In the genomic region with DNA sequence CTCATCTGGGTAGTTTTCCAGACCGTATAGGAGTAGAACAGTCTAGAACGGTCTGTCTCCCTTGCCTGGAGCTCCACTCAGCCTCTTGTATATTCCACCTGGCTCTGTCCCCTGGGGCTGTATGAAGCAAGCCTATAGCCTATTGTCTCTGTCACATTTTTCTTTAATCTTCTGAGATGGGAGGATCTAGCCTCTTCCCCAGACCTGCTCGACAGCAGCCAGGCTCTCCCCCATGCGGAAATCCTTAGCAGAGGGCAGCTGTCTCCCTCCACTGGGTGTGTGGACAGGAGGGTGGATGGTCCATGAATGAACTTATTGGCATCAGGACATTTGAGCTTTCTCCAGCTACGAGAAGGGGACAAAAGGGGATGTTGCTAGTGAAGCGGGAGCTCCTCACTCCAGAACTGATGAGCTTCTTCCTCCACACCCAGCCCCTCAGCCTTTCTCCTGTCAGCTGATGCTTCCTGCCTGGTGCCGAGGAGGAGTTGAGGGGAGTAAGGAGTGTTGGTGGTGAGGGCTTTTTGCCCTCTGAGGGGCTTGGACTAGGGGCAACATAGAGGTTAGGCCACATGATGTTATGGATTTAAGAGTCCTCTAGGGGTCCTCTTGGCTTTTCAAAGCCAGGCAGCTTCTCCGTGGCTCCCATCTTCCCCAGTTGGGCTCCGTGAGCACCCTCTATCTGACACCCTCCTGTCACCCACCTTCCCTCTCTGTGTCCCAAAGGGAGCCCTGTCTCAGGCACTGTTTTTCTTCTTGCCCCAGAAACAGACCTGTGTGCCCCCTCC, we compare ENCODE assay signal across 1 cellular context.
TF ChIP-seq lines count a peak whose summit lies in the region.

No MANE protein-coding gene starts in this region.

TF ChIP-seq in SK-N-SH, 30 proteins besides CTCF, POLR2A, EP300 and RAD21 (continued from another document):
- TF ChIP-seq, protein P1, sequence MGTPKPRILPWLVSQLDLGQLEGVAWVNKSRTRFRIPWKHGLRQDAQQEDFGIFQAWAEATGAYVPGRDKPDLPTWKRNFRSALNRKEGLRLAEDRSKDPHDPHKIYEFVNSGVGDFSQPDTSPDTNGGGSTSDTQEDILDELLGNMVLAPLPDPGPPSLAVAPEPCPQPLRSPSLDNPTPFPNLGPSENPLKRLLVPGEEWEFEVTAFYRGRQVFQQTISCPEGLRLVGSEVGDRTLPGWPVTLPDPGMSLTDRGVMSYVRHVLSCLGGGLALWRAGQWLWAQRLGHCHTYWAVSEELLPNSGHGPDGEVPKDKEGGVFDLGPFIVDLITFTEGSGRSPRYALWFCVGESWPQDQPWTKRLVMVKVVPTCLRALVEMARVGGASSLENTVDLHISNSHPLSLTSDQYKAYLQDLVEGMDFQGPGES (IDR thresholded peaks at IDR 0.05; ENCODE audit: low read depth, low read length): no peak
- TF ChIP-seq SMC3 (IDR thresholded peaks at IDR 0.05; ENCODE audit: low read depth, low read length) (no peak), TCF12 (IDR thresholded peaks at IDR 0.05) (no peak), TEAD4 (IDR thresholded peaks at IDR 0.05; ENCODE audit: borderline replicate concordance, insufficient read depth) (no peak), EZH2phosphoT487 (IDR thresholded peaks at IDR 0.05; ENCODE audit: borderline replicate concordance, low read depth) (no peak), NRF1 (IDR thresholded peaks at IDR 0.05; ENCODE audit: low read depth, low read length) (no peak)
- TF ChIP-seq, protein P2, sequence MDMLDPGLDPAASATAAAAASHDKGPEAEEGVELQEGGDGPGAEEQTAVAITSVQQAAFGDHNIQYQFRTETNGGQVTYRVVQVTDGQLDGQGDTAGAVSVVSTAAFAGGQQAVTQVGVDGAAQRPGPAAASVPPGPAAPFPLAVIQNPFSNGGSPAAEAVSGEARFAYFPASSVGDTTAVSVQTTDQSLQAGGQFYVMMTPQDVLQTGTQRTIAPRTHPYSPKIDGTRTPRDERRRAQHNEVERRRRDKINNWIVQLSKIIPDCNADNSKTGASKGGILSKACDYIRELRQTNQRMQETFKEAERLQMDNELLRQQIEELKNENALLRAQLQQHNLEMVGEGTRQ (IDR thresholded peaks at IDR 0.05; ENCODE audit: borderline replicate concordance, low read depth, low read length): no peak
- TF ChIP-seq, protein P3, sequence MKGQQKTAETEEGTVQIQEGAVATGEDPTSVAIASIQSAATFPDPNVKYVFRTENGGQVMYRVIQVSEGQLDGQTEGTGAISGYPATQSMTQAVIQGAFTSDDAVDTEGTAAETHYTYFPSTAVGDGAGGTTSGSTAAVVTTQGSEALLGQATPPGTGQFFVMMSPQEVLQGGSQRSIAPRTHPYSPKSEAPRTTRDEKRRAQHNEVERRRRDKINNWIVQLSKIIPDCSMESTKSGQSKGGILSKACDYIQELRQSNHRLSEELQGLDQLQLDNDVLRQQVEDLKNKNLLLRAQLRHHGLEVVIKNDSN (IDR thresholded peaks at IDR 0.05; ENCODE audit: borderline replicate concordance, low read depth): no peak
- TF ChIP-seq, protein P4, sequence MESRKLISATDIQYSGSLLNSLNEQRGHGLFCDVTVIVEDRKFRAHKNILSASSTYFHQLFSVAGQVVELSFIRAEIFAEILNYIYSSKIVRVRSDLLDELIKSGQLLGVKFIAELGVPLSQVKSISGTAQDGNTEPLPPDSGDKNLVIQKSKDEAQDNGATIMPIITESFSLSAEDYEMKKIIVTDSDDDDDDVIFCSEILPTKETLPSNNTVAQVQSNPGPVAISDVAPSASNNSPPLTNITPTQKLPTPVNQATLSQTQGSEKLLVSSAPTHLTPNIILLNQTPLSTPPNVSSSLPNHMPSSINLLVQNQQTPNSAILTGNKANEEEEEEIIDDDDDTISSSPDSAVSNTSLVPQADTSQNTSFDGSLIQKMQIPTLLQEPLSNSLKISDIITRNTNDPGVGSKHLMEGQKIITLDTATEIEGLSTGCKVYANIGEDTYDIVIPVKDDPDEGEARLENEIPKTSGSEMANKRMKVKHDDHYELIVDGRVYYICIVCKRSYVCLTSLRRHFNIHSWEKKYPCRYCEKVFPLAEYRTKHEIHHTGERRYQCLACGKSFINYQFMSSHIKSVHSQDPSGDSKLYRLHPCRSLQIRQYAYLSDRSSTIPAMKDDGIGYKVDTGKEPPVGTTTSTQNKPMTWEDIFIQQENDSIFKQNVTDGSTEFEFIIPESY (IDR thresholded peaks at IDR 0.05; ENCODE audit: borderline replicate concordance, low read depth): no peak
- TF ChIP-seq, protein P5, sequence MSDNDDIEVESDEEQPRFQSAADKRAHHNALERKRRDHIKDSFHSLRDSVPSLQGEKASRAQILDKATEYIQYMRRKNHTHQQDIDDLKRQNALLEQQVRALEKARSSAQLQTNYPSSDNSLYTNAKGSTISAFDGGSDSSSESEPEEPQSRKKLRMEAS (IDR thresholded peaks at IDR 0.05; ENCODE audit: low read depth): no peak
